ENCODE assay signal across 17 cellular contexts in genomic region chr1:13535227-13535626, GRCh38. TPM values are rescaled to one million over a fixed set of nuclear protein-coding genes. Genes with fewer than 3 reads are reported as not detected.
DNase-seq lines count a peak whose midpoint lies in the region; ATAC-seq and TF ChIP-seq lines count a peak whose summit lies in the region.
"Had no signal": no experiment of that assay in that cellular context is flagged by ENCODE, and none has a peak within 500 bp of the region (broad histone marks: within the 10 kb centered on the region; RNA-seq: fewer than 3 reads in every experiment).

No MANE protein-coding gene starts in this region.

- no peak for TF ChIP-seq EP300 in sigmoid colon (IDR thresholded peaks at IDR 0.05)

- TF ChIP-seq CTCF in sigmoid colon (IDR thresholded peaks at IDR 0.05) = no peak
- TF ChIP-seq CTCF in GM10248 (IDR thresholded peaks at IDR 0.05; ENCODE audit: control extremely low read depth, extremely low read depth, low read depth, missing control alignments) = no peak

- CTCF ChIA-PET in GM10248 (lab: Yijun Ruan, JAX) = no interaction called here

- H3K9me3 ChIP-seq in sigmoid colon = no peaks in the 10 kb centered on the region

- no peak for TF ChIP-seq POLR2A in sigmoid colon (IDR thresholded peaks at IDR 0.05)

- H3K36me3 ChIP-seq in sigmoid colon = no peaks in the 10 kb centered on the region

- ATAC-seq in Right ventricle myocardium inferior = peak; percentile 97
- peak; percentile 97 for ATAC-seq in left ventricle myocardium superior
- no peak for ATAC-seq in GM19397 (IDR thresholded peaks at IDR 0.05; ENCODE audit: unreplicated experiment)
- ATAC-seq in HG02623 (IDR thresholded peaks at IDR 0.05; ENCODE audit: unreplicated experiment) = no peak
- ATAC-seq in HG03354 (IDR thresholded peaks at IDR 0.05; ENCODE audit: poor library complexity, severe bottlenecking, unreplicated experiment) = no peak
- ATAC-seq: CD8-positive, alpha-beta T cell had no signal

- 88% methylated on average over 6 of the region's 6 CpGs for WGBS in sigmoid colon, 2 donors

- H3K4me3 ChIP-seq in sigmoid colon = no peak overlapping the region

- intact Hi-C loops in Right ventricle myocardium inferior (cut with DNase I) (no loop called here), cardiac septum (cut with DNase I) (loop anchor here (1.0 kb wide), 1 partner anchor 48 kb away; no protein-coding TSS in a partner anchor), left ventricle myocardium superior (cut with micrococcal nuclease) (no loop called here), sigmoid colon (cut with DNase I) (no loop called here)

- no peaks in the 10 kb centered on the region for H3K27me3 ChIP-seq in sigmoid colon

- no peak overlapping the region for H3K27ac ChIP-seq in sigmoid colon
- H3K27ac ChIP-seq: 22Rv1 had no signal

- peaks cover 0 to 6% (median 1%) of the 10 kb centered on the region in 4 donors for H3K4me1 ChIP-seq in sigmoid colon

- DNase-seq in Right ventricle myocardium inferior (ENCODE audit: missing footprints) = no peak
- DNase-seq in cardiac septum (ENCODE audit: low spot score) = no peak
- peak; percentile 67 for DNase-seq in left ventricle myocardium superior
- peak; percentile 27 for DNase-seq in sigmoid colon
- DNase-seq in GM10248 (ENCODE audit: extremely low spot score) = no peak
- DNase-seq: CD8-positive, alpha-beta T cell; COR-L47; DMS153; DMS79 treated with DMSO at 0.1 percent for 48 hours; EL had no signal

- POLR2A ChIA-PET in GM10248 (lab: Yijun Ruan, JAX) = no interaction called here

RNA-seq across cellular contexts. Expression of gene LRRC38, which starts 21.4 kb away (rescaled TPM):
- total RNA-seq in Right ventricle myocardium inferior (0.38 TPM), cardiac septum (0.73 TPM), left ventricle myocardium superior (0.15 TPM), sigmoid colon (not detected)
- polyA plus RNA-seq in sigmoid colon = not detected
- total RNA-seq: A673; CD8-positive, alpha-beta T cell had no signal
- polyA plus RNA-seq: BJ, CD14-positive monocyte had no signal

RNA-seq across cellular contexts. Expression of gene PDPN, which starts 48.4 kb away (rescaled TPM):
- total RNA-seq in Right ventricle myocardium inferior (24.1 TPM), cardiac septum (14.9 TPM), left ventricle myocardium superior (20.9 TPM), sigmoid colon (10 to 100 TPM in 3 of 4 donors, 1 to 10 TPM in 1; 5.6 to 14.7 (median 13.5) TPM)
- polyA plus RNA-seq in sigmoid colon = 1 to 10 TPM; 2.1 to 9.9 (median 7.8) TPM
- total RNA-seq: CD8-positive, alpha-beta T cell had no signal
- polyA plus RNA-seq: CD14-positive monocyte had no signal

Comparison
In these comparisons a context has a peak if more than half of its experiments do, and no peak if none do; other contexts are left out.
1. DNase-seq: peak in left ventricle myocardium superior (single experiment) and sigmoid colon (single experiment); none in Right ventricle myocardium inferior (single experiment), cardiac septum (single experiment) and GM10248 (single experiment).
2. ATAC-seq: peak in Right ventricle myocardium inferior (single experiment) and left ventricle myocardium superior (single experiment); none in GM19397 (single experiment), HG02623 (single experiment) and HG03354 (single experiment).